Comparison of ENCODE assay signal across 10 cellular contexts in genomic region chr15:39969871-39970270, GRCh38. TPM values are rescaled to one million over a fixed set of nuclear protein-coding genes. Genes with fewer than 3 reads are reported as not detected.
DNase-seq lines count a peak whose midpoint lies in the region; ATAC-seq, FAIRE-seq and TF ChIP-seq lines count a peak whose summit lies in the region.
"Had no signal": no experiment of that assay in that cellular context is flagged by ENCODE, and none has a peak within 500 bp of the region (broad histone marks: within the 10 kb centered on the region; RNA-seq: fewer than 3 reads in every experiment).

No MANE protein-coding gene starts in this region.

- peaks cover 22% of the 10 kb centered on the region for H3K36me3 Mint-ChIP-seq in progenitor cell of endocrine pancreas (ENCODE audit: insufficient read depth)

- H3K27ac ChIP-seq in right cardiac atrium (ENCODE audit: low read length) (no peak overlapping the region), coronary artery (no peak overlapping the region)

- H3K4me3 Mint-ChIP-seq in progenitor cell of endocrine pancreas (ENCODE audit: low read depth): no peak overlapping the region

- H3K9me3 ChIP-seq in adipocyte (ENCODE audit: control insufficient read depth, low read length) (no peaks in the 10 kb centered on the region), right cardiac atrium (ENCODE audit: control insufficient read depth, low read length) (no peaks in the 10 kb centered on the region)

- peaks cover 10% of the 10 kb centered on the region for H3K4me1 ChIP-seq in adipocyte (ENCODE audit: control insufficient read depth, insufficient read depth, low read length)
- no peaks in the 10 kb centered on the region for H3K4me1 ChIP-seq in right cardiac atrium (ENCODE audit: control insufficient read depth, insufficient read depth, low read length)

- 60% methylated on average over 2 of the region's 2 CpGs for WGBS in right cardiac atrium

- ATAC-seq in right cardiac atrium: peak; percentile 81 to 85

- peak; percentile 58 for DNase-seq in stimulated activated CD4-positive, alpha-beta T cell treated with anti-CD3 and anti-CD28 coated beads, Interleukin-1b, Interleukin-23, amount 100 ng/mL, for 48 hours
- DNase-seq in stimulated activated CD4-positive, alpha-beta T cell treated with anti-CD3 and anti-CD28 coated beads, Interleukin-4, amount 100 ng/mL, for 24 hours: no peak
- DNase-seq in adipocyte (ENCODE audit: low read depth) (peak; percentile 62), right cardiac atrium (peak; percentile 66 to 85 (median 67)), urothelium cell line (ENCODE audit: low spot score) (peak; percentile 11), progenitor cell of endocrine pancreas (ENCODE audit: low spot score, unreplicated experiment) (no peak), coronary artery (ENCODE audit: low spot score) (no peak)
- DNase-seq in NK-92 treated with Interleukin-12 subunit alpha and Interleukin-12 subunit beta, amount 100 ng/mL, for 24 hours (lab: John Stamatoyannopoulos, UW): no peak
- DNase-seq: NCI-H1092 treated with DMSO at 0.1 percent for 48 hours had no signal

- peaks cover 54% of the 10 kb centered on the region for H3K36me3 ChIP-seq in adipocyte (ENCODE audit: control insufficient read depth, insufficient read depth, low read length, severe bottlenecking)

- no peaks in the 10 kb centered on the region for H3K9me3 Mint-ChIP-seq in progenitor cell of endocrine pancreas (ENCODE audit: low read depth)

- intact Hi-C loops in right cardiac atrium (cut with DNase I): loop anchor here in 1 of 4 donors (5.0 kb wide), 1 partner anchor 47 kb away; no protein-coding TSS in a partner anchor

- no peak overlapping the region for H3K4me3 ChIP-seq in adipocyte (ENCODE audit: low read length)
- no peak overlapping the region for H3K4me3 ChIP-seq in right cardiac atrium (ENCODE audit: low read length)
- no peak overlapping the region for H3K4me3 ChIP-seq in coronary artery

- H3K9ac ChIP-seq in adipocyte (ENCODE audit: low read length): no peak overlapping the region

- H3K27me3 Mint-ChIP-seq in progenitor cell of endocrine pancreas: no peaks in the 10 kb centered on the region

- TF ChIP-seq CTCF in progenitor cell of endocrine pancreas (IDR thresholded peaks at IDR 0.05; ENCODE audit: unreplicated experiment): no peak
- no peak for TF ChIP-seq CTCF in coronary artery (IDR thresholded peaks at IDR 0.05)

- H3K27me3 ChIP-seq in adipocyte (replicated peaks; ENCODE audit: control insufficient read depth, insufficient read depth, low read length) (no peaks in the 10 kb centered on the region), right cardiac atrium (ENCODE audit: control insufficient read depth, insufficient read depth) (no peaks in the 10 kb centered on the region)

- H3K27ac Mint-ChIP-seq in progenitor cell of endocrine pancreas: no peak overlapping the region

- H3K4me1 Mint-ChIP-seq in progenitor cell of endocrine pancreas (ENCODE audit: low read depth): no peaks in the 10 kb centered on the region

- FAIRE-seq in urothelium cell line (lab: Jason Lieb, UNC): no peak
- FAIRE-seq: G401.6 had no signal

RNA-seq across cellular contexts. Expression of gene EIF2AK4, which starts 36.0 kb away (rescaled TPM):
- 10 to 100 TPM; 22.3 to 28.3 (median 25.1) TPM for total RNA-seq in right cardiac atrium
- 35.4 TPM for polyA plus RNA-seq in right cardiac atrium
- total RNA-seq in progenitor cell of endocrine pancreas: 39.9 and 41.6 TPM in 2 replicates

RNA-seq across cellular contexts. Expression of gene GPR176, which starts 49.8 kb away (rescaled TPM):
- total RNA-seq in right cardiac atrium (1 to 10 TPM; 1.4 to 3.9 (median 1.8) TPM), progenitor cell of endocrine pancreas (1.0 and 1.1 TPM in 2 replicates)
- polyA plus RNA-seq in right cardiac atrium: 1.8 TPM

Comparison
In these comparisons a context has a peak if more than half of its experiments do, and no peak if none do; other contexts are left out.
1. DNase-seq: peak in stimulated activated CD4-positive, alpha-beta T cell treated with anti-CD3 and anti-CD28 coated beads, Interleukin-1b, Interleukin-23, amount 100 ng/mL, for 48 hours (single experiment), adipocyte (single experiment), right cardiac atrium (3 of 3) and urothelium cell line (single experiment); none in stimulated activated CD4-positive, alpha-beta T cell treated with anti-CD3 and anti-CD28 coated beads, Interleukin-4, amount 100 ng/mL, for 24 hours (single experiment), NK-92 treated with Interleukin-12 subunit alpha and Interleukin-12 subunit beta, amount 100 ng/mL, for 24 hours (single experiment), progenitor cell of endocrine pancreas (single experiment) and coronary artery (single experiment).